ENCODE assay signal across 24 cellular contexts in the genomic region with DNA sequence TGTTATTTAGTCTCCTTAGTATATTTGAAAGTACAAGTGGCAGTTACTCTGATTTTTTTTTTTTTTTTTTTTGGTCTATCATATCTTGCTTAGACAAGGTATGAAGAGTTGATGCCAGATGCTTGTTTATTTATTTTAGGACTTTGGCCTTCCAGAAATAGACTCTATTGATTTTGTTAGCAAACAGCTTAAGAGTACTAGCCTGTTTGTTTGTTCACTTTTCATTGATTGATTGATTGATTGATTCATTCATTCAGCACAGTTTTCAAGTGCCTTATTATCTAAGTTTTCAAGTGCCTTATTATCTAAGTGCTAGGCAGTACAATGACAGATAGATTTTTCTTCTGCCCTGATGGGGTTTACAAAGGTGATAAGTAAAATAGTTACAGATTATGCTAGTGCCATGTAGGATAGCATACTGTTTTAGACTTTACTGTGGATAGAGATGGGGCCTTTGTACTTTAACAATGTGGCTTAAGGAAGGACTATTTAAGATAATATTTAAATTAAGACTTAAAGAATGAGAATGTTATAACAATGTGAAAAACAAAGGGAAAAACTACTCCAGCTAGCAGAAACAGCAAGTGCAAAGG. TPM values are rescaled to one million over a fixed set of nuclear protein-coding genes. Genes with fewer than 3 reads are reported as not detected.
A peak's percentile ranks its signal among the peaks of the same experiment; 100 is the strongest.
DNase-seq lines count a peak whose midpoint lies in the region; ATAC-seq, FAIRE-seq and TF ChIP-seq lines count a peak whose summit lies in the region.
"Had no signal": no experiment of that assay in that cellular context is flagged by ENCODE, and none has a peak within 500 bp of the region (broad histone marks: within the 10 kb centered on the region; RNA-seq: fewer than 3 reads in every experiment).

No MANE protein-coding gene starts in this region.

- no TSS peak for BruUV-seq in HepG2 (replicated peaks; lab: Mats Ljungman, UMichigan)

- POLR2A ChIA-PET in HepG2 (lab: Yijun Ruan, JAX) = interaction anchor here (0.6 to 0.7 kb wide), 2 partner anchors 28 to 135 kb away, joined by 3 to 4 read pairs; no protein-coding TSS in a partner anchor

- H3K4me3 ChIP-seq in HepG2 (replicated peaks in 1 of 3; ENCODE audit: insufficient read depth in 1 of 3, low read depth in 2 of 3, low read length in 3 of 3) = no peak overlapping the region
- H3K4me3 ChIP-seq: Peyer's patch had no signal

- H3K4me1 ChIP-seq in HepG2 (ENCODE audit: insufficient read depth, low read length) = peaks cover 15% of the 10 kb centered on the region
- H3K4me1 ChIP-seq: Peyer's patch had no signal

- peaks cover 9% of the 10 kb centered on the region for H3K4me1 Mint-ChIP-seq in activated naive CD4-positive, alpha-beta T cell treated with anti-CD3 and anti-CD28 coated beads, Interleukin-2, amount 50 U/mL, for 24 hours
- no peaks in the 10 kb centered on the region for H3K4me1 Mint-ChIP-seq in chondrocyte (ENCODE audit: low read depth)
- H3K4me1 Mint-ChIP-seq in activated CD4-positive, alpha-beta T cell treated with anti-CD3 and anti-CD28 coated beads, Interleukin-2, amount 10 ng/mL, durations not matched to agents 24 days and 14 days = no peaks in the 10 kb centered on the region

- peaks cover 5% of the 10 kb centered on the region for H3K36me3 Mint-ChIP-seq in activated naive CD4-positive, alpha-beta T cell treated with anti-CD3 and anti-CD28 coated beads, Interleukin-2, amount 50 U/mL, for 24 hours
- no peaks in the 10 kb centered on the region for H3K36me3 Mint-ChIP-seq in activated naive CD4-positive, alpha-beta T cell treated with anti-CD3 and anti-CD28 coated beads, Interleukin-2, amount 50 U/mL, for 72 hours
- H3K36me3 Mint-ChIP-seq in chondrocyte (ENCODE audit: low read depth) = peaks cover 4% of the 10 kb centered on the region
- peaks cover 16% of the 10 kb centered on the region for H3K36me3 Mint-ChIP-seq in activated CD4-positive, alpha-beta T cell treated with anti-CD3 and anti-CD28 coated beads, Interleukin-2, amount 10 ng/mL, durations not matched to agents 24 days and 14 days (ENCODE audit: low read depth)

- TF ChIP-seq POLR2A in HepG2 (IDR thresholded peaks at IDR 0.05; ENCODE audit: insufficient read depth in 1 of 2, low read depth in 2 of 2, low read length in 2 of 2) = no peak

- H3K27me3 Mint-ChIP-seq in activated naive CD4-positive, alpha-beta T cell treated with anti-CD3 and anti-CD28 coated beads, Interleukin-2, amount 50 U/mL, for 24 hours = no peaks in the 10 kb centered on the region
- no peaks in the 10 kb centered on the region for H3K27me3 Mint-ChIP-seq in chondrocyte (ENCODE audit: low read depth)
- H3K27me3 Mint-ChIP-seq in activated CD4-positive, alpha-beta T cell treated with anti-CD3 and anti-CD28 coated beads, Interleukin-2, amount 10 ng/mL, durations not matched to agents 24 days and 14 days = no peaks in the 10 kb centered on the region
- H3K27me3 Mint-ChIP-seq: CD8-positive, alpha-beta memory T cell had no signal

- DNase-seq in activated naive CD4-positive, alpha-beta T cell treated with anti-CD3 and anti-CD28 coated beads, Interleukin-2, amount 50 U/mL, for 72 hours (ENCODE audit: low spot score in 2 of 2) = no peak
- DNase-seq in NCI-H345 treated with DMSO at 0.1 percent for 48 hours (lab: John Stamatoyannopoulos, UW; ENCODE audit: unreplicated experiment) (peak; percentile 52), HepG2 (ENCODE audit: low spot score) (peak; percentile 37), chondrocyte (ENCODE audit: low spot score) (no peak), anterior cingulate cortex (lab: John Stamatoyannopoulos, UW) (no peak)
- no peak for DNase-seq in activated CD4-positive, alpha-beta T cell treated with anti-CD3 and anti-CD28 coated beads, Interleukin-2, amount 10 ng/mL, durations not matched to agents 24 days and 14 days
- DNase-seq: CD8-positive, alpha-beta memory T cell; GDM1; H7; HFFc6; IMR-90; NCI-H1105; NCI-H1694; NCI-H2081; NCI-H748 treated with DMSO at 0.1 percent for 48 hours; Peyer's patch had no signal

- intact Hi-C loops in HepG2 (cut with micrococcal nuclease; ENCODE audit: unreplicated experiment) = no loop called here
- intact Hi-C loops in activated CD4-positive, alpha-beta T cell treated with anti-CD3 and anti-CD28 coated beads, Interleukin-2, amount 10 ng/mL, durations not matched to agents 24 days and 14 days (cut with micrococcal nuclease) = no loop called here

- no peak overlapping the region for H3K4me2 ChIP-seq in HepG2 (ENCODE audit: low read depth, low read length)
- H3K4me2 ChIP-seq: KMS-11 had no signal

- in situ Hi-C loops in HepG2 (cut with HindIII; ENCODE audit: extremely low pct_ligation_motif_present, low pct_unique_long_range_greater_than_20kb) = no loop called here

- H4K20me1 ChIP-seq in HepG2 (ENCODE audit: insufficient read depth, low read length) = no peaks in the 10 kb centered on the region; the same call in 1 of the 2 replicates

- H3K9ac ChIP-seq in HepG2 (ENCODE audit: insufficient read depth, low read depth, low read length) = no peak overlapping the region
- H3K9ac ChIP-seq: KMS-11 had no signal

- no peak for ATAC-seq in activated naive CD4-positive, alpha-beta T cell treated with anti-CD3 and anti-CD28 coated beads, Interleukin-2, amount 50 U/mL, for 72 hours
- ATAC-seq in HepG2 (peak; percentile 82), GM21737 (IDR thresholded peaks at IDR 0.05; ENCODE audit: unreplicated experiment) (no peak)
- ATAC-seq: SK-N-SH treated with all-trans-retinoic acid at 6 μM for 48 hours had no signal

- no peaks in the 10 kb centered on the region for H3K9me3 ChIP-seq in HepG2 (ENCODE audit: low read length)
- H3K9me3 ChIP-seq: Peyer's patch had no signal

- no peak for TF ChIP-seq RAD21 in HepG2 (CRISPR knock-in tag; IDR thresholded peaks at IDR 0.05)

- CTCF ChIA-PET in HepG2 (lab: Yijun Ruan, JAX; ENCODE audit: low intra/inter-chr PET ratio, low total read pairs) = no interaction called here

- no peak overlapping the region for H2AFZ ChIP-seq in HepG2 (ENCODE audit: low read length)

- no peaks in the 10 kb centered on the region for H3K79me2 ChIP-seq in HepG2 (ENCODE audit: insufficient read depth, low read length)

- peak overlapping the region; percentile 14 for H3K27ac ChIP-seq in HepG2 (ENCODE audit: extremely low read length, insufficient read depth, low read length)
- H3K27ac ChIP-seq: C4-2B, HL-60, KMS-11, Peyer's patch had no signal

- H3K9me3 Mint-ChIP-seq in activated naive CD4-positive, alpha-beta T cell treated with anti-CD3 and anti-CD28 coated beads, Interleukin-2, amount 50 U/mL, for 24 hours = no peaks in the 10 kb centered on the region
- H3K9me3 Mint-ChIP-seq in activated naive CD4-positive, alpha-beta T cell treated with anti-CD3 and anti-CD28 coated beads, Interleukin-2, amount 50 U/mL, for 72 hours = no peaks in the 10 kb centered on the region
- H3K9me3 Mint-ChIP-seq in chondrocyte (ENCODE audit: low read depth) = no peaks in the 10 kb centered on the region
- no peaks in the 10 kb centered on the region for H3K9me3 Mint-ChIP-seq in activated CD4-positive, alpha-beta T cell treated with anti-CD3 and anti-CD28 coated beads, Interleukin-2, amount 10 ng/mL, durations not matched to agents 24 days and 14 days
- H3K9me3 Mint-ChIP-seq: CD8-positive, alpha-beta memory T cell; HFFc6 had no signal

- peak in 1 of 2 experiments; percentile 57; a peak in 1 of 4 replicates for TF ChIP-seq EP300 in HepG2 (IDR thresholded peaks at IDR 0.05; ENCODE audit: low read depth in 2 of 2, low read length in 2 of 2)
- TF ChIP-seq EP300 in HepG2 (CRISPR knock-in tag; IDR thresholded peaks at IDR 0.05; ENCODE audit: borderline replicate concordance) = no peak

- no peak overlapping the region for H3K4me3 Mint-ChIP-seq in activated naive CD4-positive, alpha-beta T cell treated with anti-CD3 and anti-CD28 coated beads, Interleukin-2, amount 50 U/mL, for 24 hours
- H3K4me3 Mint-ChIP-seq in chondrocyte (ENCODE audit: unreplicated experiment) = no peak overlapping the region
- H3K4me3 Mint-ChIP-seq in activated CD4-positive, alpha-beta T cell treated with anti-CD3 and anti-CD28 coated beads, Interleukin-2, amount 10 ng/mL, durations not matched to agents 24 days and 14 days = no peak overlapping the region
- H3K4me3 Mint-ChIP-seq: CD8-positive, alpha-beta memory T cell; HFFc6 had no signal

- no peaks in the 10 kb centered on the region for H3K27me3 ChIP-seq in HepG2 (ENCODE audit: control insufficient read depth in 1 of 2, insufficient read depth in 2 of 2, low read length in 2 of 2)
- H3K27me3 ChIP-seq: Peyer's patch had no signal

- H3K27ac Mint-ChIP-seq in activated naive CD4-positive, alpha-beta T cell treated with anti-CD3 and anti-CD28 coated beads, Interleukin-2, amount 50 U/mL, for 24 hours = peak overlapping the region; percentile 44
- no peak overlapping the region for H3K27ac Mint-ChIP-seq in activated naive CD4-positive, alpha-beta T cell treated with anti-CD3 and anti-CD28 coated beads, Interleukin-2, amount 50 U/mL, for 72 hours
- H3K27ac Mint-ChIP-seq in chondrocyte (ENCODE audit: unreplicated experiment) = no peak overlapping the region
- H3K27ac Mint-ChIP-seq in activated CD4-positive, alpha-beta T cell treated with anti-CD3 and anti-CD28 coated beads, Interleukin-2, amount 10 ng/mL, durations not matched to agents 24 days and 14 days = no peak overlapping the region
- H3K27ac Mint-ChIP-seq: HFFc6 had no signal

- TF ChIP-seq CTCF in HepG2 (CRISPR knock-in tag; IDR thresholded peaks at IDR 0.05) (no peak), chondrocyte (IDR thresholded peaks at IDR 0.05) (no peak)

- H3K36me3 ChIP-seq in HepG2 (replicated peaks in 1 of 2; ENCODE audit: control insufficient read depth in 1 of 2, insufficient read depth in 2 of 2, low read length in 2 of 2) = peaks cover 7 to 21% of the 10 kb centered on the region in 2 experiments

- no peak for FAIRE-seq in HepG2 (lab: Jason Lieb, UNC)
- FAIRE-seq: A204.1, GM18507 had no signal

RNA-seq across cellular contexts. Expression of a gene that starts 50.5 kb away (rescaled TPM):
- total RNA-seq in activated naive CD4-positive, alpha-beta T cell treated with anti-CD3 and anti-CD28 coated beads, Interleukin-2, amount 50 U/mL, for 72 hours = 10 to 100 TPM; 69.7 to 98.7 TPM
- total RNA-seq in HepG2 (2016; rRNA removed; fragmentation: Illumina TruSeq; extraction: Trizol) = 53.9 and 75.1 TPM in 2 replicates
- 9.8 and 10.6 TPM in 2 replicates for total RNA-seq in HepG2 (2016; cell fraction: cytosol; rRNA removed; fragmentation: Illumina TruSeq; extraction: Trizol; ENCODE audit: low read depth)
- 53.0 and 76.9 TPM in 2 replicates for total RNA-seq in HepG2 (2016; cell fraction: insoluble cytoplasmic fraction; rRNA removed; fragmentation: Illumina TruSeq; extraction: Trizol)
- 20.9 and 22.0 TPM in 2 replicates for total RNA-seq in HepG2 (2016; cell fraction: membrane; rRNA removed; fragmentation: Illumina TruSeq; extraction: Trizol)
- 50.0 and 51.5 TPM in 2 replicates for total RNA-seq in HepG2 (2016; cell fraction: nucleus; rRNA removed; fragmentation: Illumina TruSeq; extraction: Trizol)
- 31.6 and 48.7 TPM in 2 replicates for polyA plus RNA-seq in HepG2 (2011; rRNA removed)
- 21.4 and 26.3 TPM in 2 replicates for polyA plus RNA-seq in HepG2 (2011; cell fraction: cytosol; rRNA removed)
- polyA plus RNA-seq in HepG2 (2011; cell fraction: nucleus; rRNA removed) = 15.3 and 16.2 TPM in 2 replicates
- 15.0 and 24.0 TPM in 2 replicates for polyA plus RNA-seq in HepG2 (2012)
- polyA plus RNA-seq in HepG2 (2016; cell fraction: cytosol; fragmentation: Illumina TruSeq; extraction: Trizol; ENCODE audit: low read depth) = 1.7 and 1.9 TPM in 2 replicates
- 41.8 and 50.5 TPM in 2 replicates for polyA plus RNA-seq in HepG2 (2016; cell fraction: insoluble cytoplasmic fraction; fragmentation: Illumina TruSeq; extraction: Trizol; ENCODE audit: low read depth)
- 6.2 and 6.4 TPM in 2 replicates for polyA plus RNA-seq in HepG2 (2016; cell fraction: membrane; fragmentation: Illumina TruSeq; extraction: Trizol; ENCODE audit: low read depth)
- polyA plus RNA-seq in HepG2 (2016; cell fraction: nucleus; fragmentation: Illumina TruSeq; extraction: Trizol; ENCODE audit: insufficient read depth, low read depth) = 37.1 and 45.5 TPM in 2 replicates
- polyA minus RNA-seq in HepG2 (2011; rRNA and poly(A)+ RNA removed; ENCODE audit: low replicate concordance) = 30.9 and 42.6 TPM in 2 replicates
- polyA minus RNA-seq in HepG2 (2011; cell fraction: cytosol; rRNA and poly(A)+ RNA removed) = 17.9 and 20.3 TPM in 2 replicates
- polyA minus RNA-seq in HepG2 (2011; cell fraction: nucleus; rRNA and poly(A)+ RNA removed) = 88.8 and 102 TPM in 2 replicates
- 17.7 to 22.4 TPM (median 20.0 TPM) in 3 replicates for total RNA-seq in chondrocyte
- 63.7 and 64.3 TPM in 2 replicates for total RNA-seq in activated CD4-positive, alpha-beta T cell treated with anti-CD3 and anti-CD28 coated beads, Interleukin-2, amount 10 ng/mL, durations not matched to agents 24 days and 14 days

RNA-seq across cellular contexts. Expression of a gene that starts 50.6 kb away (rescaled TPM):
- 10 to 100 TPM; 22.2 to 30.0 TPM for total RNA-seq in activated naive CD4-positive, alpha-beta T cell treated with anti-CD3 and anti-CD28 coated beads, Interleukin-2, amount 50 U/mL, for 72 hours
- total RNA-seq in HepG2 (2016; rRNA removed; fragmentation: Illumina TruSeq; extraction: Trizol) (69.5 and 99.0 TPM in 2 replicates), chondrocyte (23.5 to 34.6 TPM (median 33.6 TPM) in 3 replicates)
- total RNA-seq in HepG2 (2016; cell fraction: cytosol; rRNA removed; fragmentation: Illumina TruSeq; extraction: Trizol; ENCODE audit: low read depth) = 5.6 and 6.1 TPM in 2 replicates
- total RNA-seq in HepG2 (2016; cell fraction: insoluble cytoplasmic fraction; rRNA removed; fragmentation: Illumina TruSeq; extraction: Trizol) = 72.8 and 96.2 TPM in 2 replicates
- 22.7 and 24.4 TPM in 2 replicates for total RNA-seq in HepG2 (2016; cell fraction: membrane; rRNA removed; fragmentation: Illumina TruSeq; extraction: Trizol)
- total RNA-seq in HepG2 (2016; cell fraction: nucleus; rRNA removed; fragmentation: Illumina TruSeq; extraction: Trizol) = 94.1 and 117 TPM in 2 replicates
- 53.5 and 58.1 TPM in 2 replicates for polyA plus RNA-seq in HepG2 (2011; rRNA removed)
- polyA plus RNA-seq in HepG2 (2011; cell fraction: cytosol; rRNA removed) = 37.5 and 40.2 TPM in 2 replicates
- 19.9 and 28.3 TPM in 2 replicates for polyA plus RNA-seq in HepG2 (2011; cell fraction: nucleus; rRNA removed)
- 72.6 and 86.3 TPM in 2 replicates for polyA plus RNA-seq in HepG2 (2012)
- polyA plus RNA-seq in HepG2 (2016; cell fraction: cytosol; fragmentation: Illumina TruSeq; extraction: Trizol; ENCODE audit: low read depth) = 5.7 and 6.0 TPM in 2 replicates
- polyA plus RNA-seq in HepG2 (2016; cell fraction: insoluble cytoplasmic fraction; fragmentation: Illumina TruSeq; extraction: Trizol; ENCODE audit: low read depth) = 72.8 and 74.1 TPM in 2 replicates
- polyA plus RNA-seq in HepG2 (2016; cell fraction: membrane; fragmentation: Illumina TruSeq; extraction: Trizol; ENCODE audit: low read depth) = 15.5 and 17.7 TPM in 2 replicates
- 124 and 128 TPM in 2 replicates for polyA plus RNA-seq in HepG2 (2016; cell fraction: nucleus; fragmentation: Illumina TruSeq; extraction: Trizol; ENCODE audit: insufficient read depth, low read depth)
- 28.2 and 108 TPM in 2 replicates for polyA minus RNA-seq in HepG2 (2011; rRNA and poly(A)+ RNA removed; ENCODE audit: low replicate concordance)
- 106 and 113 TPM in 2 replicates for polyA minus RNA-seq in HepG2 (2011; cell fraction: cytosol; rRNA and poly(A)+ RNA removed)
- polyA minus RNA-seq in HepG2 (2011; cell fraction: nucleus; rRNA and poly(A)+ RNA removed) = 54.2 and 66.6 TPM in 2 replicates
- 43.1 and 44.7 TPM in 2 replicates for total RNA-seq in activated CD4-positive, alpha-beta T cell treated with anti-CD3 and anti-CD28 coated beads, Interleukin-2, amount 10 ng/mL, durations not matched to agents 24 days and 14 days

RNA-seq across cellular contexts. Expression of a gene that starts 50.9 kb away (rescaled TPM):
- 10 to 100 TPM in 1 of 2 donors, 1 to 10 TPM in 1; 9.6 to 22.6 TPM for total RNA-seq in activated naive CD4-positive, alpha-beta T cell treated with anti-CD3 and anti-CD28 coated beads, Interleukin-2, amount 50 U/mL, for 72 hours
- total RNA-seq in HepG2 (2016; rRNA removed; fragmentation: Illumina TruSeq; extraction: Trizol) (16.3 and 18.4 TPM in 2 replicates), chondrocyte (2.9 to 5.7 TPM (median 3.6 TPM) in 3 replicates)
- 17.3 and 18.2 TPM in 2 replicates for total RNA-seq in HepG2 (2016; cell fraction: cytosol; rRNA removed; fragmentation: Illumina TruSeq; extraction: Trizol; ENCODE audit: low read depth)
- 17.8 and 21.9 TPM in 2 replicates for total RNA-seq in HepG2 (2016; cell fraction: insoluble cytoplasmic fraction; rRNA removed; fragmentation: Illumina TruSeq; extraction: Trizol)
- total RNA-seq in HepG2 (2016; cell fraction: membrane; rRNA removed; fragmentation: Illumina TruSeq; extraction: Trizol) = 11.6 and 12.8 TPM in 2 replicates
- total RNA-seq in HepG2 (2016; cell fraction: nucleus; rRNA removed; fragmentation: Illumina TruSeq; extraction: Trizol) = 29.6 and 32.6 TPM in 2 replicates
- 1.4 and 1.9 TPM in 2 replicates for polyA plus RNA-seq in HepG2 (2011; rRNA removed)
- polyA plus RNA-seq in HepG2 (2011; cell fraction: cytosol; rRNA removed) = 0.35 and 1.1 TPM in 2 replicates
- 3.0 and 3.7 TPM in 2 replicates for polyA plus RNA-seq in HepG2 (2011; cell fraction: nucleus; rRNA removed)
- 3.6 and 4.3 TPM in 2 replicates for polyA plus RNA-seq in HepG2 (2012)
- polyA plus RNA-seq in HepG2 (2016; cell fraction: cytosol; fragmentation: Illumina TruSeq; extraction: Trizol; ENCODE audit: low read depth) = 0.44 and 1.0 TPM in 2 replicates
- polyA plus RNA-seq in HepG2 (2016; cell fraction: insoluble cytoplasmic fraction; fragmentation: Illumina TruSeq; extraction: Trizol; ENCODE audit: low read depth) = 13.0 and 14.4 TPM in 2 replicates
- 1.4 and 1.9 TPM in 2 replicates for polyA plus RNA-seq in HepG2 (2016; cell fraction: membrane; fragmentation: Illumina TruSeq; extraction: Trizol; ENCODE audit: low read depth)
- 19.8 and 21.6 TPM in 2 replicates for polyA plus RNA-seq in HepG2 (2016; cell fraction: nucleus; fragmentation: Illumina TruSeq; extraction: Trizol; ENCODE audit: insufficient read depth, low read depth)
- polyA minus RNA-seq in HepG2 (2011; rRNA and poly(A)+ RNA removed; ENCODE audit: low replicate concordance) = 2.7 and 3.0 TPM in 2 replicates
- 1.8 and 2.7 TPM in 2 replicates for polyA minus RNA-seq in HepG2 (2011; cell fraction: cytosol; rRNA and poly(A)+ RNA removed)
- 15.3 and 18.8 TPM in 2 replicates for polyA minus RNA-seq in HepG2 (2011; cell fraction: nucleus; rRNA and poly(A)+ RNA removed)
- 16.4 and 17.9 TPM in 2 replicates for total RNA-seq in activated CD4-positive, alpha-beta T cell treated with anti-CD3 and anti-CD28 coated beads, Interleukin-2, amount 10 ng/mL, durations not matched to agents 24 days and 14 days

Comparison
In these comparisons a context has a peak if more than half of its experiments do, and no peak if none do; other contexts are left out.
1. DNase-seq: peak in NCI-H345 treated with DMSO at 0.1 percent for 48 hours (single experiment) and HepG2 (single experiment); none in activated naive CD4-positive, alpha-beta T cell treated with anti-CD3 and anti-CD28 coated beads, Interleukin-2, amount 50 U/mL, for 72 hours (0 of 2), chondrocyte (single experiment), activated CD4-positive, alpha-beta T cell treated with anti-CD3 and anti-CD28 coated beads, Interleukin-2, amount 10 ng/mL, durations not matched to agents 24 days and 14 days (single experiment) and anterior cingulate cortex (0 of 58).